Comparison of ENCODE assay signal across 10 cellular contexts in genomic region chr1:27356628-27357280, GRCh38. TPM values are rescaled to one million over a fixed set of nuclear protein-coding genes. Genes with fewer than 3 reads are reported as not detected.
DNase-seq lines count a peak whose midpoint lies in the region; ATAC-seq, FAIRE-seq and TF ChIP-seq lines count a peak whose summit lies in the region.
"Had no signal": no experiment of that assay in that cellular context is flagged by ENCODE, and none has a peak within 500 bp of the region (broad histone marks: within the 10 kb centered on the region; RNA-seq: fewer than 3 reads in every experiment).

No MANE protein-coding gene starts in this region.

- H3K9me3 ChIP-seq in WERI-Rb-1 (ENCODE audit: severe bottlenecking) (no peaks in the 10 kb centered on the region), spleen (no peaks in the 10 kb centered on the region)
- H3K9me3 ChIP-seq in effector memory CD4-positive, alpha-beta T cell (ENCODE audit: control insufficient read depth, low read length), result no peaks in the 10 kb centered on the region

- 68 to 83% (median 80%) methylated on average over 30 to 37 of the region's 37 CpGs for WGBS in spleen, 5 donors

- intact Hi-C loops in spleen (cut with DNase I; ENCODE audit: low total_unique reads), result loop anchor here (5.0 kb wide), 1 partner anchor 36 kb away; the partner anchor contains the start of gene GPR3

- H3K4me3 ChIP-seq in WERI-Rb-1 (ENCODE audit: low read depth, low read length), result no peak overlapping the region
- H3K4me3 ChIP-seq in effector memory CD4-positive, alpha-beta T cell (ENCODE audit: insufficient read depth, low read depth, low read length, poor library complexity, severe bottlenecking), result peak overlapping the region; percentile 54
- H3K4me3 ChIP-seq in spleen, result peak overlapping the region; percentile 29 to 66 (median 34)

- peaks cover 35% of the 10 kb centered on the region for H3K4me1 ChIP-seq in effector memory CD4-positive, alpha-beta T cell (ENCODE audit: control insufficient read depth, insufficient read depth, low read length, poor library complexity, severe bottlenecking)
- H3K4me1 ChIP-seq in spleen, result peaks cover 21 to 58% (median 37%) of the 10 kb centered on the region in 6 donors

- no peak for TF ChIP-seq POLR2A in GM12891 (IDR thresholded peaks at IDR 0.05; ENCODE audit: low read depth, low read length)
- TF ChIP-seq POLR2A in spleen (IDR thresholded peaks at IDR 0.05), result no peak

- peak; percentile 3; the same call in 1 of the 2 replicates for TF ChIP-seq CTCF in WERI-Rb-1 (IDR thresholded peaks at IDR 0.05; ENCODE audit: low read depth, low read length)
- no peak for TF ChIP-seq CTCF in spleen (IDR thresholded peaks at IDR 0.05 in 8 of 11, conservative IDR thresholded peaks at IDR 0.05 in 3 of 11)

- DNase-seq in GM12891 (ENCODE audit: insufficient read length, low spot score) (no peak), WERI-Rb-1 (peak; percentile 42), spleen (peak; percentile 83), NCI-H1092 (lab: John Stamatoyannopoulos, UW) (no peak)
- peak; percentile 27 to 58 (median 29) for DNase-seq in effector memory CD4-positive, alpha-beta T cell

- no peak overlapping the region for H3K27ac ChIP-seq in WERI-Rb-1
- H3K27ac ChIP-seq in effector memory CD4-positive, alpha-beta T cell (ENCODE audit: insufficient read depth, low read length, poor library complexity, severe bottlenecking), result peak overlapping the region; percentile 59
- H3K27ac ChIP-seq in spleen, result peak overlapping the region in 7 of 8 donors; percentile 15 to 72 (median 60)

- no peak for ATAC-seq in HG03460 (IDR thresholded peaks at IDR 0.05; ENCODE audit: unreplicated experiment)
- ATAC-seq in HG02885 (IDR thresholded peaks at IDR 0.05; ENCODE audit: poor library complexity, unreplicated experiment), result no peak
- no peak for ATAC-seq in GM19463 (IDR thresholded peaks at IDR 0.05; ENCODE audit: unreplicated experiment)

- FAIRE-seq in GM12891 (lab: Jason Lieb, UNC), result peak; percentile 70

- H3K36me3 ChIP-seq in WERI-Rb-1 (peaks cover 8% of the 10 kb centered on the region), spleen (peaks cover 0 to 99% (median 31%) of the 10 kb centered on the region in 6 donors)
- peaks cover 11% of the 10 kb centered on the region for H3K36me3 ChIP-seq in effector memory CD4-positive, alpha-beta T cell (ENCODE audit: control insufficient read depth, insufficient read depth, low read length)

- H3K27me3 ChIP-seq in WERI-Rb-1 (ENCODE audit: insufficient read depth, low read depth, severe bottlenecking) (no peaks in the 10 kb centered on the region), spleen (replicated peaks in 1 of 7) (peaks cover 0 to 4% (median 0%) of the 10 kb centered on the region in 7 donors)
- no peaks in the 10 kb centered on the region for H3K27me3 ChIP-seq in effector memory CD4-positive, alpha-beta T cell (replicated peaks; ENCODE audit: control insufficient read depth, insufficient read depth, low read length, poor library complexity, severe bottlenecking)

TF ChIP-seq in GM12891, 5 proteins besides CTCF, POLR2A, EP300 and RAD21:
- no peak for TF ChIP-seq POLR2AphosphoS5 (IDR thresholded peaks at IDR 0.05; ENCODE audit: low read depth, low read length)
- TF ChIP-seq PAX5 (IDR thresholded peaks at IDR 0.05; ENCODE audit: insufficient read depth, low read length, severe bottlenecking), result no peak
- TF ChIP-seq TAF1 (IDR thresholded peaks at IDR 0.05; ENCODE audit: low read depth, low read length), result no peak
- no peak for TF ChIP-seq POU2F2 (IDR thresholded peaks at IDR 0.05; ENCODE audit: low read depth, low read length)
- TF ChIP-seq SPI1 (IDR thresholded peaks at IDR 0.05; ENCODE audit: low read depth, low read length), result no peak

RNA-seq across cellular contexts. Expression of gene MAP3K6, which starts 10.0 kb away (rescaled TPM):
- polyA plus RNA-seq in GM12891 (2012; ENCODE audit: low read depth, missing spikeins), result 5.0 TPM
- 10 to 100 TPM; 20.4 to 55.0 (median 38.0) TPM for total RNA-seq in spleen
- polyA plus RNA-seq in spleen, result 10 to 100 TPM; 20.3 to 31.7 (median 29.6) TPM

RNA-seq across cellular contexts. Expression of gene SYTL1, which starts 14.9 kb away (rescaled TPM):
- 25.2 TPM for polyA plus RNA-seq in GM12891 (2012; ENCODE audit: low read depth, missing spikeins)
- total RNA-seq in spleen, result 10 to 100 TPM; 54.9 to 97.0 (median 63.2) TPM
- 100 to 1,000 TPM; 111 to 208 (median 159) TPM for polyA plus RNA-seq in spleen

RNA-seq across cellular contexts. Expression of gene FCN3, which starts 17.9 kb away (rescaled TPM):
- polyA plus RNA-seq in GM12891 (2012; ENCODE audit: low read depth, missing spikeins), result not detected
- 10 to 100 TPM in 3 of 7 donors, 1 to 10 TPM in 4; 4.4 to 21.7 (median 7.7) TPM for total RNA-seq in spleen
- polyA plus RNA-seq in spleen, result 10 to 100 TPM in 2 of 3 donors, 1 to 10 TPM in 1; 3.7 to 14.4 (median 11.7) TPM
- total RNA-seq: H4, HT1080 had no signal

RNA-seq across cellular contexts. Expression of gene CD164L2, which starts 26.4 kb away (rescaled TPM):
- 0.12 TPM for polyA plus RNA-seq in GM12891 (2012; ENCODE audit: low read depth, missing spikeins)
- not detected for total RNA-seq in spleen
- under 1 TPM in 1 of 3 donors, not detected in 2; 0.06 TPM for polyA plus RNA-seq in spleen
- total RNA-seq: H4, HT1080 had no signal

RNA-seq across cellular contexts. Expression of gene TMEM222, which starts 34.8 kb away (rescaled TPM):
- 24.0 TPM for polyA plus RNA-seq in GM12891 (2012; ENCODE audit: low read depth, missing spikeins)
- 10 to 100 TPM; 25.4 to 33.2 (median 31.6) TPM for total RNA-seq in spleen
- 10 to 100 TPM; 31.4 to 38.9 (median 34.1) TPM for polyA plus RNA-seq in spleen

Comparison
In these comparisons a context has a peak if more than half of its experiments do, and no peak if none do; other contexts are left out.
1. DNase-seq: peak in WERI-Rb-1 (single experiment), effector memory CD4-positive, alpha-beta T cell (3 of 3) and spleen (single experiment); none in GM12891 (single experiment) and NCI-H1092 (single experiment).